In genomic region chr22:31661851-31662667, GRCh38 we compare ENCODE assay signal across 8 cellular contexts. TPM values are rescaled to one million over a fixed set of nuclear protein-coding genes. Genes with fewer than 3 reads are reported as not detected.
DNase-seq lines count a peak whose midpoint lies in the region; ATAC-seq and TF ChIP-seq lines count a peak whose summit lies in the region.

Gene PISD, minus strand, starts transcription at chr22:31662215. Its CDS starts 7 bp downstream, at chr22:31662208.

- TF ChIP-seq POLR2A in GM19099 (IDR thresholded peaks at IDR 0.05; ENCODE audit: extremely low read depth, insufficient read length, low read depth): peak; percentile 83

- H3K4me1 Mint-ChIP-seq in activated CD4-positive, alpha-beta T cell treated with anti-CD3 and anti-CD28 coated beads for 36 hours: peaks cover 30% of the 10 kb centered on the region

- H3K4me3 ChIP-seq in choroid plexus epithelial cell (ENCODE audit: low read depth, low read length) (peak within 1 kb of the TSS; percentile 98), kidney epithelial cell (ENCODE audit: low read depth, low read length) (peak within 1 kb of the TSS; percentile 89)

- no peak for TF ChIP-seq CTCF in choroid plexus epithelial cell (conservative IDR thresholded peaks at IDR 0.05; ENCODE audit: low read depth, low read length)
- TF ChIP-seq CTCF in kidney epithelial cell (IDR thresholded peaks at IDR 0.05; ENCODE audit: insufficient read depth, low read length, poor library complexity, severe bottlenecking): no peak

- peaks cover 1% of the 10 kb centered on the region for H3K36me3 ChIP-seq in kidney epithelial cell (ENCODE audit: control insufficient read depth, insufficient read depth, low read length)

- H3K36me3 Mint-ChIP-seq in activated CD4-positive, alpha-beta T cell treated with anti-CD3 and anti-CD28 coated beads for 36 hours (ENCODE audit: low read depth): no peaks in the 10 kb centered on the region

- H3K27ac Mint-ChIP-seq in activated CD4-positive, alpha-beta T cell treated with anti-CD3 and anti-CD28 coated beads for 36 hours: peak within 1 kb of the TSS; percentile 94

- POLR2A ChIA-PET in activated CD4-positive, alpha-beta T cell treated with anti-CD3 and anti-CD28 coated beads for 36 hours (lab: Charles Lee): interaction anchor here (0.6 to 2.1 kb wide), 13 partner anchors 15 to 289 kb away, joined by 3 to 14 read pairs (median 4); partner anchors contain the start of genes DEPDC5 and PRR14L

- peak; percentile 86 for ATAC-seq in HG03432 (IDR thresholded peaks at IDR 0.05; ENCODE audit: unreplicated experiment)
- ATAC-seq in activated CD4-positive, alpha-beta T cell treated with anti-CD3 and anti-CD28 coated beads for 36 hours: peak; percentile 89

- H3K27me3 Mint-ChIP-seq in activated CD4-positive, alpha-beta T cell treated with anti-CD3 and anti-CD28 coated beads for 36 hours: peaks cover 2% of the 10 kb centered on the region

- intact Hi-C loops in activated CD4-positive, alpha-beta T cell treated with anti-CD3 and anti-CD28 coated beads for 36 hours (cut with DNase I, micrococcal nuclease): loop anchor here (1.0 to 10.0 kb wide), 16 partner anchors 14 to 813 kb away; partner anchors contain the start of genes DRG1 (in 1 of the 2), FBXO7 (in 1 of the 2), PRR14L (in 1 of the 2) and RFPL2 (in 1 of the 2)

- H3K27me3 ChIP-seq in kidney epithelial cell (ENCODE audit: control insufficient read depth, insufficient read depth, low read length): no peaks in the 10 kb centered on the region

- CTCF ChIA-PET in activated CD4-positive, alpha-beta T cell treated with anti-CD3 and anti-CD28 coated beads for 36 hours (lab: Charles Lee): interaction anchor here (0.6 to 5.6 kb wide), 20 partner anchors 9 to 370 kb away, joined by 3 to 37 read pairs (median 3); partner anchors contain the start of genes PIK3IP1 and PRR14L

- H3K9me3 Mint-ChIP-seq in activated CD4-positive, alpha-beta T cell treated with anti-CD3 and anti-CD28 coated beads for 36 hours (ENCODE audit: low read depth): no peaks in the 10 kb centered on the region

- DNase-seq in AG20443 (ENCODE audit: low spot score): peak; percentile 97
- DNase-seq in NCI-H510A treated with DMSO at 0.1 percent for 48 hours (lab: John Stamatoyannopoulos, UW): peak; percentile 86
- peak; percentile 98 for DNase-seq in activated CD4-positive, alpha-beta T cell treated with anti-CD3 and anti-CD28 coated beads for 36 hours
- peak; percentile 96 for DNase-seq in choroid plexus epithelial cell (ENCODE audit: low read depth)
- peak; percentile 89 for DNase-seq in kidney epithelial cell (ENCODE audit: low read depth)
- peak; percentile 86 to 92 for DNase-seq in stimulated activated CD4-positive, alpha-beta T cell treated with anti-CD3 and anti-CD28 coated beads, Interleukin-1b, Interleukin-23, amount 100 ng/mL, for 1 hour (ENCODE audit: low read depth in 2 of 2)

- H3K4me3 Mint-ChIP-seq in activated CD4-positive, alpha-beta T cell treated with anti-CD3 and anti-CD28 coated beads for 36 hours: peak within 1 kb of the TSS; percentile 84

RNA-seq across cellular contexts. Expression of gene PISD, which starts in this region (rescaled TPM):
- 10 to 100 TPM; 30.3 to 37.9 TPM for total RNA-seq in activated CD4-positive, alpha-beta T cell treated with anti-CD3 and anti-CD28 coated beads for 36 hours
- total RNA-seq in kidney epithelial cell: 83.3 and 88.3 TPM in 2 replicates

Comparison
In these comparisons a context has a peak if more than half of its experiments do, and no peak if none do; other contexts are left out.
1. Peak in every context shown above with its lines: DNase-seq, ATAC-seq and H3K4me3 ChIP-seq.